Comparison of ENCODE assay signal across 8 cellular contexts in genomic region chr11:11265994-11266606, GRCh38.
DNase-seq lines count a peak whose midpoint lies in the region; ATAC-seq and TF ChIP-seq lines count a peak whose summit lies in the region.

No MANE protein-coding gene starts in this region.

- POLR2A ChIA-PET in HEK293T (lab: Yijun Ruan, JAX) = no interaction called here

- DNase-seq in ELF-1 (ENCODE audit: low read depth, low spot score) = peak; percentile 85
- peak; percentile 78 for DNase-seq in HEK293T (ENCODE audit: extremely low spot score)
- peak; percentile 11 for DNase-seq in NCI-H82 treated with DMSO at 0.1 percent for 48 hours (lab: John Stamatoyannopoulos, UW; ENCODE audit: unreplicated experiment)
- peak; percentile 51 for DNase-seq in activated T-cell treated with anti-CD3 and anti-CD28 coated beads for 48 hours (ENCODE audit: low read depth)
- DNase-seq in foreskin fibroblast = peak in 1 of 2 donors; percentile 37
- DNase-seq in sciatic nerve (ENCODE audit: low spot score) = no peak

- H3K4me3 ChIP-seq in foreskin fibroblast (ENCODE audit: low read depth in 1 of 2, low read length in 2 of 2) = no peak overlapping the region

- TF ChIP-seq CTCF in foreskin fibroblast (IDR thresholded peaks at IDR 0.05; ENCODE audit: low read depth, low read length) = peak; percentile 69

- CTCF ChIA-PET in HEK293T (lab: Yijun Ruan, JAX) = interaction anchor here (0.9 kb wide), 1 partner anchor 30 kb away, joined by 4 read pairs; no protein-coding TSS in a partner anchor

- intact Hi-C loops in sciatic nerve (cut with DNase I) = no loop called here

- ATAC-seq in sciatic nerve (peak; percentile 43), GM18520 (IDR thresholded peaks at IDR 0.05; ENCODE audit: unreplicated experiment) (no peak), HG03159 (IDR thresholded peaks at IDR 0.05; ENCODE audit: unreplicated experiment) (no peak)

TF ChIP-seq in HEK293T, 16 proteins besides CTCF, POLR2A, EP300 and RAD21:
- TF ChIP-seq ARNT (IDR thresholded peaks at IDR 0.05) (no peak), L3MBTL2 (conservative IDR thresholded peaks at IDR 0.05) (no peak)
